20 cellular contexts compared by ENCODE assay signal in genomic region chr15:64560998-64561397, GRCh38.
DNase-seq lines count a peak whose midpoint lies in the region; TF ChIP-seq lines count a peak whose summit lies in the region.
"Had no signal": no experiment of that assay in that cellular context is flagged by ENCODE, and none has a peak within 500 bp of the region (broad histone marks: within the 10 kb centered on the region; RNA-seq: fewer than 3 reads in every experiment).

No MANE protein-coding gene starts in this region.

- H3K4me3 Mint-ChIP-seq in CD4-positive, alpha-beta memory T cell = no peak overlapping the region
- H3K4me3 Mint-ChIP-seq in activated T-helper 2 cell treated with anti-CD3 and anti-CD28 coated beads, Interferon-gamma antibody, Interleukin-2, Interleukin-4, amounts not matched to agents 10 μg/mL and 5 μg/mL and 100 μg/mL, durations not matched to agents 14 hours and 24 hours and 36 hours (ENCODE audit: low read depth) = no peak overlapping the region
- no peak overlapping the region for H3K4me3 Mint-ChIP-seq in nephron
- H3K4me3 Mint-ChIP-seq: B cell, H9 had no signal

- no peak for TF ChIP-seq POLR2A in transverse colon (IDR thresholded peaks at IDR 0.05)

- H3K27me3 Mint-ChIP-seq in CD4-positive, alpha-beta memory T cell = no peaks in the 10 kb centered on the region
- H3K27me3 Mint-ChIP-seq in activated T-helper 2 cell treated with anti-CD3 and anti-CD28 coated beads, Interferon-gamma antibody, Interleukin-2, Interleukin-4, amounts not matched to agents 10 μg/mL and 5 μg/mL and 100 μg/mL, durations not matched to agents 14 hours and 24 hours and 36 hours (ENCODE audit: low read depth) = no peaks in the 10 kb centered on the region
- no peaks in the 10 kb centered on the region for H3K27me3 Mint-ChIP-seq in nephron (ENCODE audit: low read depth)
- H3K27me3 Mint-ChIP-seq: B cell; CD4-positive, CD25-positive, alpha-beta regulatory T cell had no signal

- intact Hi-C loops in CD4-positive, alpha-beta memory T cell (cut with micrococcal nuclease) = no loop called here
- intact Hi-C loops in activated T-helper 2 cell treated with anti-CD3 and anti-CD28 coated beads, Interferon-gamma antibody, Interleukin-2, Interleukin-4, amounts not matched to agents 10 μg/mL and 5 μg/mL and 100 μg/mL, durations not matched to agents 14 hours and 24 hours and 36 hours (cut with micrococcal nuclease) = no loop called here
- intact Hi-C loops in transverse colon (cut with DNase I; ENCODE audit: low total_unique reads) = no loop called here

- H3K9me3 ChIP-seq in CD4-positive, alpha-beta memory T cell (ENCODE audit: control insufficient read depth in 1 of 2, low read length in 2 of 2) = no peaks in the 10 kb centered on the region
- no peaks in the 10 kb centered on the region for H3K9me3 ChIP-seq in transverse colon
- H3K9me3 ChIP-seq in WERI-Rb-1 (ENCODE audit: severe bottlenecking) = no peaks in the 10 kb centered on the region

- CTCF ChIA-PET in CD4-positive, alpha-beta memory T cell (lab: Charles Lee; ENCODE audit: partially characterized antibody) = no interaction called here

- H3K4me1 Mint-ChIP-seq in CD4-positive, alpha-beta memory T cell = peaks cover 35 to 60% (median 41%) of the 10 kb centered on the region in 4 donors
- H3K4me1 Mint-ChIP-seq in activated T-helper 2 cell treated with anti-CD3 and anti-CD28 coated beads, Interferon-gamma antibody, Interleukin-2, Interleukin-4, amounts not matched to agents 10 μg/mL and 5 μg/mL and 100 μg/mL, durations not matched to agents 14 hours and 24 hours and 36 hours (ENCODE audit: low read depth) = peaks cover 38% of the 10 kb centered on the region
- peaks cover 34% of the 10 kb centered on the region for H3K4me1 Mint-ChIP-seq in nephron

- H3K4me3 ChIP-seq in CD4-positive, alpha-beta memory T cell (ENCODE audit: low read length in 2 of 2) = no peak overlapping the region
- H3K4me3 ChIP-seq in brain microvascular endothelial cell (ENCODE audit: low read depth, low read length) = no peak overlapping the region
- H3K4me3 ChIP-seq in transverse colon = no peak overlapping the region
- no peak overlapping the region for H3K4me3 ChIP-seq in WERI-Rb-1 (ENCODE audit: low read depth, low read length)

- H3K36me3 ChIP-seq in CD4-positive, alpha-beta memory T cell (ENCODE audit: insufficient read depth, low read length) = no peaks in the 10 kb centered on the region
- H3K36me3 ChIP-seq in brain microvascular endothelial cell (replicated peaks) (no peaks in the 10 kb centered on the region), transverse colon (no peaks in the 10 kb centered on the region), WERI-Rb-1 (no peaks in the 10 kb centered on the region; the same call in 1 of the 2 replicates)

- DNase-seq in CD4-positive, alpha-beta memory T cell = no peak
- DNase-seq in OCI-M1 (lab: John Stamatoyannopoulos, UW) (peak; percentile 62), brain microvascular endothelial cell (no peak), transverse colon (no peak), WERI-Rb-1 (no peak)
- no peak for DNase-seq in activated T-helper 2 cell treated with anti-CD3 and anti-CD28 coated beads, Interferon-gamma antibody, Interleukin-2, Interleukin-4, amounts not matched to agents 10 μg/mL and 5 μg/mL and 100 μg/mL, durations not matched to agents 14 hours and 24 hours and 36 hours (ENCODE audit: low spot score)
- DNase-seq: CD4-positive, CD25-positive, alpha-beta regulatory T cell; DMS79 treated with DMSO at 0.1 percent for 48 hours; H9; Karpas-422; MM.1S; NCI-H1092 treated with DMSO at 0.1 percent for 48 hours; NCI-H1694 treated with DMSO at 0.1 percent for 48 hours; NCI-H2107; NCI-H226; NCI-H526 treated with DMSO at 0.1 percent for 48 hours; RPMI8226; SIG-M5 had no signal

- no peak overlapping the region for H3K27ac ChIP-seq in CD4-positive, alpha-beta memory T cell (ENCODE audit: low read depth, low read length)
- H3K27ac ChIP-seq in brain microvascular endothelial cell = no peak overlapping the region
- no peak overlapping the region for H3K27ac ChIP-seq in transverse colon
- no peak overlapping the region for H3K27ac ChIP-seq in WERI-Rb-1

- in situ Hi-C loops in brain microvascular endothelial cell (cut with HindIII; ENCODE audit: low pct_ligation_motif_present, low sequenced_read_pairs) = no loop called here
- in situ Hi-C loops in transverse colon (cut with MboI; ENCODE audit: low pct_ligation_motif_present in 1 of 4, low pct_unique_long_range_greater_than_20kb in 1 of 4, low sequenced_read_pairs in 3 of 4) = no loop called here

- peaks cover 9% of the 10 kb centered on the region in 2 donors for H3K36me3 Mint-ChIP-seq in CD4-positive, alpha-beta memory T cell
- H3K36me3 Mint-ChIP-seq in activated T-helper 2 cell treated with anti-CD3 and anti-CD28 coated beads, Interferon-gamma antibody, Interleukin-2, Interleukin-4, amounts not matched to agents 10 μg/mL and 5 μg/mL and 100 μg/mL, durations not matched to agents 14 hours and 24 hours and 36 hours (ENCODE audit: low read depth) = peaks cover 30% of the 10 kb centered on the region
- H3K36me3 Mint-ChIP-seq in nephron (ENCODE audit: low read depth) = peaks cover 16% of the 10 kb centered on the region

- no peak for TF ChIP-seq CTCF in nephron (IDR thresholded peaks at IDR 0.05; ENCODE audit: unreplicated experiment in 3 of 3)
- TF ChIP-seq CTCF in brain microvascular endothelial cell (IDR thresholded peaks at IDR 0.05; ENCODE audit: low read depth, low read length, missing control alignments) = no peak
- TF ChIP-seq CTCF in transverse colon (IDR thresholded peaks at IDR 0.05) = no peak
- no peak for TF ChIP-seq CTCF in WERI-Rb-1 (IDR thresholded peaks at IDR 0.05; ENCODE audit: low read depth, low read length)

- POLR2A ChIA-PET in CD4-positive, alpha-beta memory T cell (lab: Charles Lee; ENCODE audit: partially characterized antibody) = no interaction called here

- 59 to 77% methylated on average over 2 of the region's 2 CpGs for WGBS in transverse colon (ENCODE audit: low coverage in 1 of 2), 2 donors

- H3K27me3 ChIP-seq in CD4-positive, alpha-beta memory T cell (ENCODE audit: insufficient read depth, low read length) = no peaks in the 10 kb centered on the region
- H3K27me3 ChIP-seq in brain microvascular endothelial cell (replicated peaks) = no peaks in the 10 kb centered on the region
- H3K27me3 ChIP-seq in transverse colon = no peaks in the 10 kb centered on the region
- H3K27me3 ChIP-seq in WERI-Rb-1 (ENCODE audit: insufficient read depth, low read depth, severe bottlenecking) = no peaks in the 10 kb centered on the region

- no peak for TF ChIP-seq EP300 in transverse colon (IDR thresholded peaks at IDR 0.05; ENCODE audit: low read depth)

- no peaks in the 10 kb centered on the region for H3K9me3 Mint-ChIP-seq in CD4-positive, alpha-beta memory T cell
- H3K9me3 Mint-ChIP-seq in activated T-helper 2 cell treated with anti-CD3 and anti-CD28 coated beads, Interferon-gamma antibody, Interleukin-2, Interleukin-4, amounts not matched to agents 10 μg/mL and 5 μg/mL and 100 μg/mL, durations not matched to agents 14 hours and 24 hours and 36 hours = no peaks in the 10 kb centered on the region
- H3K9me3 Mint-ChIP-seq in nephron = no peaks in the 10 kb centered on the region
- H3K9me3 Mint-ChIP-seq: CD4-positive, CD25-positive, alpha-beta regulatory T cell had no signal

- H3K4me1 ChIP-seq in CD4-positive, alpha-beta memory T cell (ENCODE audit: insufficient read depth, low read length) = peaks cover 16% of the 10 kb centered on the region
- peaks cover 0 to 39% (median 15%) of the 10 kb centered on the region in 4 donors for H3K4me1 ChIP-seq in transverse colon

- peak overlapping the region in 4 of 7 donors; percentile 0 to 75 (median 22) for H3K27ac Mint-ChIP-seq in CD4-positive, alpha-beta memory T cell
- peak overlapping the region; percentile 10 for H3K27ac Mint-ChIP-seq in activated T-helper 2 cell treated with anti-CD3 and anti-CD28 coated beads, Interferon-gamma antibody, Interleukin-2, Interleukin-4, amounts not matched to agents 10 μg/mL and 5 μg/mL and 100 μg/mL, durations not matched to agents 14 hours and 24 hours and 36 hours
- peak overlapping the region in 2 of 3 experiments; percentile 49 to 68 for H3K27ac Mint-ChIP-seq in nephron
- H3K27ac Mint-ChIP-seq: B cell had no signal
